ENCODE assay signal across 27 cellular contexts in the genomic region with DNA sequence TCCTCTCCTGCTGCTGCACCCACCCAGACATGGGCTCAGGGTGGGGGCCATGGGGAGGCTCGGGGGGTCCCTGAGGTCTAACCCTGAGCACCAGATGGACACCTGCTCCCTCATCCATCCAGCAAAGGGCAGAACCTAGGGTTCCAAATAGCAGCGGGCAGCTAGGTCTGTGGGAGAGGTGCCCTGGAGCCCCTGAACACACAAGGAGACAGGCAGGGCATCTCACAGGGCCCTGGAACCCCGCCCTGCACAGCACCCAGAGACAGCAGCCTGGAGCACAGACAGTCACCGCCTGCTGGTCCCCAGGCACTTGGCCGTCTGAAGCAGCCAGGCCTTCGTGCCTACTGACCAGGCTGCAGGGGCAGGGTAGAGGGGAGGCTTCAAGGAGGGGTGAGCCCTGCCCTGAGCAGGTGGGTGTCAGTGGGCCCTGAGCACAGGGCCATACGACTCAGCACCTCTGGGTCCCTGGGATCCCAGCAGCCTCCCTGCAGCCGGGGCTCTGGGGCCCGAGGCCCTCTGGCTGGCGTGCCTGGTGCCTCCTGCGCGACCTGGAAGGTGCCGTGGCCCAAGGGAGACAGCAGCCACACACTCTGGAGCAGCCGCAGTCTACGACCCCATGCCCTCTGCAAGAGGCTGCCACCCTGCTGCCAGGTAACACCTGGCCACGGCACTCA. TPM values are rescaled to one million over a fixed set of nuclear protein-coding genes. Genes with fewer than 3 reads are reported as not detected.
DNase-seq lines count a peak whose midpoint lies in the region; ATAC-seq and TF ChIP-seq lines count a peak whose summit lies in the region.
"Had no signal": no experiment of that assay in that cellular context is flagged by ENCODE, and none has a peak within 500 bp of the region (broad histone marks: within the 10 kb centered on the region; RNA-seq: fewer than 3 reads in every experiment).

No MANE protein-coding gene starts in this region.

- no peak for ATAC-seq in effector memory CD8-positive, alpha-beta T cell (replicated peaks)
- ATAC-seq: activated T-cell treated with anti-CD3 and anti-CD28 coated beads, Interleukin-2, amount 50 U/mL, for 4 hours; naive thymus-derived CD4-positive, alpha-beta T cell had no signal

- H3K9me3 Mint-ChIP-seq in effector memory CD8-positive, alpha-beta T cell = no peaks in the 10 kb centered on the region
- H3K9me3 Mint-ChIP-seq in nephron progenitor cell = no peaks in the 10 kb centered on the region
- H3K9me3 Mint-ChIP-seq: activated T-cell treated with anti-CD3 and anti-CD28 coated beads, Interleukin-2, amount 50 U/mL, for 4 hours; IgD-negative memory B cell; memory B cell; T-helper 2 cell treated with Interferon-gamma antibody and Interleukin-4, amounts not matched to agents 5 μg/mL and 100 μg/mL, for 36 hours had no signal

- TF ChIP-seq CTCF in Peyer's patch (IDR thresholded peaks at IDR 0.05) (no peak), nephron progenitor cell (IDR thresholded peaks at IDR 0.05) (no peak), ovary (IDR thresholded peaks at IDR 0.05) (no peak), coronary artery (IDR thresholded peaks at IDR 0.05) (no peak)

- H3K36me3 Mint-ChIP-seq in effector memory CD8-positive, alpha-beta T cell (ENCODE audit: insufficient read depth) = peaks cover 15% of the 10 kb centered on the region
- no peaks in the 10 kb centered on the region for H3K36me3 Mint-ChIP-seq in nephron progenitor cell (ENCODE audit: low read depth)
- H3K36me3 Mint-ChIP-seq: IgD-negative memory B cell had no signal

- no peak for TF ChIP-seq EP300 in ovary (IDR thresholded peaks at IDR 0.05)

- no peak overlapping the region for H3K4me3 ChIP-seq in BLaER1 treated with 17β-estradiol and CSF1 and Interleukin-3, amounts not matched to agents 10 nM and 100 nM
- H3K4me3 ChIP-seq in Peyer's patch (no peak overlapping the region), ovary (no peak overlapping the region), coronary artery (no peak overlapping the region)
- H3K4me3 ChIP-seq: esophagus muscularis mucosa, heart right ventricle, skin epidermis had no signal

- H3K27me3 Mint-ChIP-seq in effector memory CD8-positive, alpha-beta T cell = no peaks in the 10 kb centered on the region
- H3K27me3 Mint-ChIP-seq in nephron progenitor cell (ENCODE audit: low read depth, poor library complexity) = peaks cover 22% of the 10 kb centered on the region
- H3K27me3 Mint-ChIP-seq: IgD-negative memory B cell; naive thymus-derived CD4-positive, alpha-beta T cell had no signal

- peak overlapping the region in 2 of 11 experiments; percentile 4 to 8; a peak in 2 of 22 replicates for H3K9ac ChIP-seq in BLaER1 treated with 17β-estradiol and CSF1 and Interleukin-3, amounts not matched to agents 10 nM and 100 nM

- peaks cover 0 to 45% (median 17%) of the 10 kb centered on the region in 11 experiments; a peak in 14 of 22 replicates for H4K20me1 ChIP-seq in BLaER1 treated with 17β-estradiol and CSF1 and Interleukin-3, amounts not matched to agents 10 nM and 100 nM

- peaks cover 0 to 60% (median 28%) of the 10 kb centered on the region in 11 experiments; a peak in 17 of 22 replicates for H3K36me3 ChIP-seq in BLaER1 treated with 17β-estradiol and CSF1 and Interleukin-3, amounts not matched to agents 10 nM and 100 nM
- H3K36me3 ChIP-seq in Peyer's patch (no peaks in the 10 kb centered on the region), ovary (no peaks in the 10 kb centered on the region)
- H3K36me3 ChIP-seq: heart right ventricle had no signal

- H3K4me3 Mint-ChIP-seq in effector memory CD8-positive, alpha-beta T cell = no peak overlapping the region
- H3K4me3 Mint-ChIP-seq in nephron progenitor cell = peak overlapping the region; percentile 38
- H3K4me3 Mint-ChIP-seq: activated T-cell treated with anti-CD3 and anti-CD28 coated beads, Interleukin-2, amount 50 U/mL, for 4 hours; IgD-negative memory B cell; memory B cell; naive thymus-derived CD4-positive, alpha-beta T cell; T-helper 2 cell treated with Interferon-gamma antibody and Interleukin-4, amounts not matched to agents 5 μg/mL and 100 μg/mL, for 36 hours had no signal

- intact Hi-C loops in ovary (cut with DNase I) = loop anchor here in 1 of 4 donors (10.0 kb wide), 1 partner anchor 150 kb away; no protein-coding TSS in a partner anchor

- peaks cover 17 to 22% of the 10 kb centered on the region in 2 donors for H3K4me1 Mint-ChIP-seq in effector memory CD8-positive, alpha-beta T cell (ENCODE audit: low read depth in 2 of 2)
- peaks cover 50% of the 10 kb centered on the region for H3K4me1 Mint-ChIP-seq in nephron progenitor cell

- peaks cover 0 to 13% (median 3%) of the 10 kb centered on the region in 11 experiments; a peak in 14 of 22 replicates for H3K27me3 ChIP-seq in BLaER1 treated with 17β-estradiol and CSF1 and Interleukin-3, amounts not matched to agents 10 nM and 100 nM
- no peaks in the 10 kb centered on the region for H3K27me3 ChIP-seq in Peyer's patch
- H3K27me3 ChIP-seq in ovary = no peaks in the 10 kb centered on the region
- H3K27me3 ChIP-seq: esophagus muscularis mucosa had no signal

- DNase-seq in Peyer's patch (no peak), nephron progenitor cell (no peak), UCSD-AML1 (lab: John Stamatoyannopoulos, UW; ENCODE audit: unreplicated experiment) (no peak), ovary (no peak), HuH-7 (ENCODE audit: low spot score) (no peak), coronary artery (ENCODE audit: low spot score) (no peak)
- DNase-seq in effector memory CD8-positive, alpha-beta T cell = no peak
- DNase-seq: activated CD4-positive, alpha-beta T cell treated with anti-CD3 and anti-CD28 coated beads for 4 hours; activated gamma-delta T cell treated with Interleukin-2 at 50 U/mL for 16 hours; activated T-cell treated with anti-CD3 and anti-CD28 coated beads, Interleukin-2, amount 50 U/mL, for 4 hours; cerebellar nuclear complex; COR-L47; effector memory CD4-positive, alpha-beta T cell; foreskin melanocyte; GDM1; heart right ventricle; naive thymus-derived CD4-positive, alpha-beta T cell; NCI-H1105; NCI-H1930; NCI-H345 had no signal

- 87 to 93% (median 90%) methylated on average over 14 to 16 of the region's 16 CpGs for WGBS in ovary, 3 donors

- H3K4me2 ChIP-seq in BLaER1 treated with 17β-estradiol and CSF1 and Interleukin-3, amounts not matched to agents 10 nM and 100 nM = peak overlapping the region in 7 of 11 experiments; percentile 8 to 73 (median 54); a peak in 8 of 22 replicates

- TF ChIP-seq POLR2A in Peyer's patch (IDR thresholded peaks at IDR 0.05) = no peak
- TF ChIP-seq POLR2A in ovary (IDR thresholded peaks at IDR 0.05) = no peak

- peaks cover 46 to 90% (median 76%) of the 10 kb centered on the region in 10 experiments for H3K4me1 ChIP-seq in BLaER1 treated with 17β-estradiol and CSF1 and Interleukin-3, amounts not matched to agents 10 nM and 100 nM
- H3K4me1 ChIP-seq in Peyer's patch (peaks cover 0 to 61% (median 9%) of the 10 kb centered on the region in 4 donors), ovary (ENCODE audit: insufficient read depth) (peaks cover 3% of the 10 kb centered on the region)

- peak overlapping the region; percentile 36 to 66 for H3K27ac Mint-ChIP-seq in effector memory CD8-positive, alpha-beta T cell
- H3K27ac Mint-ChIP-seq in nephron progenitor cell = no peak overlapping the region
- H3K27ac Mint-ChIP-seq: IgD-negative memory B cell; memory B cell; naive thymus-derived CD4-positive, alpha-beta T cell; T-helper 2 cell treated with Interferon-gamma antibody and Interleukin-4, amounts not matched to agents 5 μg/mL and 100 μg/mL, for 36 hours had no signal

- peaks cover 0 to 10% (median 0%) of the 10 kb centered on the region in 11 experiments; a peak in 1 of 22 replicates for H3K9me3 ChIP-seq in BLaER1 treated with 17β-estradiol and CSF1 and Interleukin-3, amounts not matched to agents 10 nM and 100 nM (replicated peaks in 1 of 11)
- H3K9me3 ChIP-seq in Peyer's patch (no peaks in the 10 kb centered on the region), ovary (no peaks in the 10 kb centered on the region)
- H3K9me3 ChIP-seq: esophagus muscularis mucosa, heart right ventricle had no signal

- H3K27ac ChIP-seq in BLaER1 treated with 17β-estradiol and CSF1 and Interleukin-3, amounts not matched to agents 10 nM and 100 nM = peak overlapping the region in 1 of 11 experiments; percentile 22; a peak in 1 of 22 replicates
- H3K27ac ChIP-seq in Peyer's patch = peak overlapping the region in 3 of 4 donors; percentile 56 to 91 (median 71)
- no peak overlapping the region for H3K27ac ChIP-seq in ovary
- H3K27ac ChIP-seq in coronary artery = no peak overlapping the region
- H3K27ac ChIP-seq: esophagus muscularis mucosa, heart right ventricle, VCaP had no signal

RNA-seq across cellular contexts. Expression of gene GET4, which starts 38.3 kb away (rescaled TPM):
- 10 to 100 TPM; 29.7 to 93.3 (median 56.8) TPM for total RNA-seq in Peyer's patch
- total RNA-seq in ovary = 10 to 100 TPM; 16.8 to 37.6 (median 30.4) TPM
- 10 to 100 TPM in 1 of 2 donors, 1 to 10 TPM in 1; 7.2 to 37.2 TPM for polyA plus RNA-seq in ovary

RNA-seq across cellular contexts. Expression of gene ADAP1, which starts 39.8 kb away (rescaled TPM):
- total RNA-seq in Peyer's patch (100 to 1,000 TPM; 102 to 146 (median 133) TPM), ovary (10 to 100 TPM in 1 of 7 donors, 1 to 10 TPM in 5, under 1 TPM in 1; 0.96 to 16.4 (median 3.6) TPM)
- 1 to 10 TPM in 1 of 2 donors, under 1 TPM in 1; 0.52 to 3.5 TPM for polyA plus RNA-seq in ovary

Comparison
In these comparisons a context has a peak if more than half of its experiments do, and no peak if none do; other contexts are left out.
1. H3K27ac ChIP-seq: peak in Peyer's patch (3 of 4); none in ovary (0 of 2) and coronary artery (0 of 2).
2. RNA of gene ADAP1, which starts 39.8 kb away (total RNA-seq): 102 to 146 TPM in Peyer's patch; 0.96 to 16.4 TPM in ovary; every median in the first group is over 4 times any median in the second.